ENCODE assay signal across 20 cellular contexts in the genomic region with DNA sequence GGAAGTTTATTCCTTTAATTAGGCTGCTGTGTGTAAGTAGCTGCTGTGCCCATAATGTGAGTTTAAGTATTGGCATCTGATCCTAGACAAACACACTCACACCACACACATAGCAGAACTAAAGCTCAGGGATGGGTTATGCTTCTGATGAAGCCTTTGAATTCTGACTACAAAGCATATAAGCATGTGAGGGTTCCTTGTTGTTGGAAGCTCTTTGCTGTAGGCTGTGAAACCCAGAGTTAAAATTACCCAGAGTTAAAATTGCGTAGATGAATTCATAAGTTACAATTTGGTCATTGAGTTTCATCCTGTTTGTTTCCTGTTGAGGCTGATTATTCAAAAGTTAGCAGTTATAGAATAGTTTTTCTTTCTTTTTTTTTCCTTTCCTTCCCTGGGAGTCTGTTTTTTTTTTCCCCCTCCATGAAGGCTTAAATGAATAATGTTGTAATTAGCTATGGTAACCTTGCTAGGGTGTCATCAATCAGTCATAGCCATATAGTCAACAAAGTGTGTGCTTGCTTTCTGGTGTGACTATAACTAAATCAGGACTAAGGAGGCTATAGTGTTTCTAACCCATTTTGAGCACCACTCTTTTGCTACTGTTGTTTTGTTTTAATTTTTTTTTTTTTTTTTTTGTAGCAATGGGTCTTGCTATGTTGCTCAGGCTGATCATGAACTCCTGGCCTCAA.
DNase-seq lines count a peak whose midpoint lies in the region; ATAC-seq lines count a peak whose summit lies in the region.
"Had no signal": no experiment of that assay in that cellular context is flagged by ENCODE, and none has a peak within 500 bp of the region (broad histone marks: within the 10 kb centered on the region; RNA-seq: fewer than 3 reads in every experiment).

No MANE protein-coding gene starts in this region.

- no CpG with 5 or more reads among the region's 1 CpG for WGBS in mesodermal cell (ENCODE audit: insufficient coverage in 2 of 2), 2 experiments

- H3K27ac Mint-ChIP-seq in CD4-positive, CD25-positive, alpha-beta regulatory T cell, result peak overlapping the region; percentile 90 to 97 (median 93)
- peak overlapping the region; percentile 92 for H3K27ac Mint-ChIP-seq in activated T-helper 17 cell treated with anti-CD3 and anti-CD28 coated beads, Interleukin-2, amount 50 U/mL, for 72 hours
- no peak overlapping the region for H3K27ac Mint-ChIP-seq in stimulated activated effector memory CD8-positive, alpha-beta T cell treated with anti-CD3 and anti-CD28 coated beads, Interleukin-12 subunit alpha, Interleukin-12 subunit beta, amount 100 ng/mL, for 72 hours

- H3K4me1 Mint-ChIP-seq in CD4-positive, CD25-positive, alpha-beta regulatory T cell, result peaks cover 39 to 70% (median 47%) of the 10 kb centered on the region in 4 donors
- peaks cover 33% of the 10 kb centered on the region for H3K4me1 Mint-ChIP-seq in activated T-helper 17 cell treated with anti-CD3 and anti-CD28 coated beads, Interleukin-2, amount 50 U/mL, for 72 hours
- H3K4me1 Mint-ChIP-seq in stimulated activated effector memory CD8-positive, alpha-beta T cell treated with anti-CD3 and anti-CD28 coated beads, Interleukin-12 subunit alpha, Interleukin-12 subunit beta, amount 100 ng/mL, for 72 hours, result peaks cover 15% of the 10 kb centered on the region

- DNase-seq in CD4-positive, CD25-positive, alpha-beta regulatory T cell, result peak in 2 of 3 donors; percentile 22 to 30
- peak; percentile 32 for DNase-seq in COLO829 (ENCODE audit: low spot score)
- no peak for DNase-seq in stimulated activated effector memory CD8-positive, alpha-beta T cell treated with anti-CD3 and anti-CD28 coated beads, Interleukin-12 subunit alpha, Interleukin-12 subunit beta, amount 100 ng/mL, for 72 hours (ENCODE audit: low spot score in 2 of 2)
- no peak for DNase-seq in T-helper 9 cell
- DNase-seq: hippocampal formation; islet precursor cell; mammary epithelial cell; naive B cell; NCI-H2029 treated with DMSO at 0.1 percent for 48 hours; NCI-H510A treated with DMSO at 0.1 percent for 48 hours; stimulated activated CD4-positive, alpha-beta T cell treated with anti-CD3 and anti-CD28 coated beads, Interleukin-4, amount 100 ng/mL, for 1 hour; substantia nigra had no signal

- H3K9me3 ChIP-seq in CD4-positive, CD25-positive, alpha-beta regulatory T cell (ENCODE audit: control insufficient read depth in 2 of 2, low read length in 2 of 2), result no peaks in the 10 kb centered on the region
- no peaks in the 10 kb centered on the region for H3K9me3 ChIP-seq in mesodermal cell (ENCODE audit: control insufficient read depth, low read length)
- H3K9me3 ChIP-seq: ascending aorta, SJSA1, vagina had no signal

- H3K27ac ChIP-seq in CD4-positive, CD25-positive, alpha-beta regulatory T cell (ENCODE audit: insufficient read depth, low read length, poor library complexity, severe bottlenecking), result peak overlapping the region; percentile 57
- peak overlapping the region; percentile 20 for H3K27ac ChIP-seq in mesodermal cell (ENCODE audit: low read depth, low read length, severe bottlenecking)
- H3K27ac ChIP-seq: ascending aorta, SJSA1, vagina had no signal

- peaks cover 3% of the 10 kb centered on the region for H3K36me3 Mint-ChIP-seq in CD4-positive, CD25-positive, alpha-beta regulatory T cell
- no peaks in the 10 kb centered on the region for H3K36me3 Mint-ChIP-seq in activated T-helper 17 cell treated with anti-CD3 and anti-CD28 coated beads, Interleukin-2, amount 50 U/mL, for 72 hours (ENCODE audit: low read depth)
- no peaks in the 10 kb centered on the region for H3K36me3 Mint-ChIP-seq in stimulated activated effector memory CD8-positive, alpha-beta T cell treated with anti-CD3 and anti-CD28 coated beads, Interleukin-12 subunit alpha, Interleukin-12 subunit beta, amount 100 ng/mL, for 72 hours
- H3K36me3 Mint-ChIP-seq: naive B cell had no signal

- H3K36me3 ChIP-seq in CD4-positive, CD25-positive, alpha-beta regulatory T cell (ENCODE audit: control insufficient read depth, insufficient read depth, low read length), result no peaks in the 10 kb centered on the region
- H3K36me3 ChIP-seq in mesodermal cell (ENCODE audit: control insufficient read depth, insufficient read depth, low read length), result no peaks in the 10 kb centered on the region
- H3K36me3 ChIP-seq: ascending aorta, SJSA1, vagina had no signal

- peaks cover 61% of the 10 kb centered on the region for H3K4me1 ChIP-seq in CD4-positive, CD25-positive, alpha-beta regulatory T cell (ENCODE audit: control insufficient read depth, insufficient read depth, low read length, poor library complexity, severe bottlenecking)
- H3K4me1 ChIP-seq in mesodermal cell (ENCODE audit: control insufficient read depth, insufficient read depth, low read length, poor library complexity, severe bottlenecking), result peaks cover 5% of the 10 kb centered on the region
- H3K4me1 ChIP-seq: ascending aorta, SJSA1, vagina had no signal

- no peak for ATAC-seq in CD4-positive, CD25-positive, alpha-beta regulatory T cell (ENCODE audit: low read depth in 2 of 2)
- ATAC-seq in activated T-helper 17 cell treated with anti-CD3 and anti-CD28 coated beads, Interleukin-2, amount 50 U/mL, for 72 hours (replicated peaks), result peak; percentile 74
- no peak for ATAC-seq in stimulated activated effector memory CD8-positive, alpha-beta T cell treated with anti-CD3 and anti-CD28 coated beads, Interleukin-12 subunit alpha, Interleukin-12 subunit beta, amount 100 ng/mL, for 72 hours
- no peak for ATAC-seq in GM19467 (IDR thresholded peaks at IDR 0.05; ENCODE audit: unreplicated experiment)
- ATAC-seq: K562 had no signal

- no peaks in the 10 kb centered on the region for H3K27me3 Mint-ChIP-seq in CD4-positive, CD25-positive, alpha-beta regulatory T cell
- H3K27me3 Mint-ChIP-seq in activated T-helper 17 cell treated with anti-CD3 and anti-CD28 coated beads, Interleukin-2, amount 50 U/mL, for 72 hours, result no peaks in the 10 kb centered on the region
- H3K27me3 Mint-ChIP-seq: naive B cell had no signal

- H3K27me3 ChIP-seq in CD4-positive, CD25-positive, alpha-beta regulatory T cell (ENCODE audit: control insufficient read depth, insufficient read depth, low read length), result no peaks in the 10 kb centered on the region
- H3K27me3 ChIP-seq: ascending aorta, SJSA1, vagina had no signal

- H3K9me3 Mint-ChIP-seq in CD4-positive, CD25-positive, alpha-beta regulatory T cell, result peaks cover 0 to 5% (median 0%) of the 10 kb centered on the region in 7 donors
- peaks cover 4% of the 10 kb centered on the region for H3K9me3 Mint-ChIP-seq in activated T-helper 17 cell treated with anti-CD3 and anti-CD28 coated beads, Interleukin-2, amount 50 U/mL, for 72 hours
- H3K9me3 Mint-ChIP-seq in stimulated activated effector memory CD8-positive, alpha-beta T cell treated with anti-CD3 and anti-CD28 coated beads, Interleukin-12 subunit alpha, Interleukin-12 subunit beta, amount 100 ng/mL, for 72 hours, result peaks cover 3% of the 10 kb centered on the region

- peak overlapping the region; percentile 13 to 70 (median 42) for H3K4me3 Mint-ChIP-seq in CD4-positive, CD25-positive, alpha-beta regulatory T cell
- peak overlapping the region; percentile 61 for H3K4me3 Mint-ChIP-seq in activated T-helper 17 cell treated with anti-CD3 and anti-CD28 coated beads, Interleukin-2, amount 50 U/mL, for 72 hours
- H3K4me3 Mint-ChIP-seq in stimulated activated effector memory CD8-positive, alpha-beta T cell treated with anti-CD3 and anti-CD28 coated beads, Interleukin-12 subunit alpha, Interleukin-12 subunit beta, amount 100 ng/mL, for 72 hours, result no peak overlapping the region
- H3K4me3 Mint-ChIP-seq: naive B cell had no signal

- peak overlapping the region; percentile 46 for H3K4me3 ChIP-seq in CD4-positive, CD25-positive, alpha-beta regulatory T cell (ENCODE audit: low read depth, low read length)
- no peak overlapping the region for H3K4me3 ChIP-seq in mesodermal cell (ENCODE audit: extremely low read depth, insufficient read depth, low read length, poor library complexity, severe bottlenecking)
- H3K4me3 ChIP-seq: ascending aorta, K562, SJSA1, skin epidermis, vagina had no signal

Comparison
In these comparisons a context has a peak if more than half of its experiments do, and no peak if none do; other contexts are left out.
1. DNase-seq: peak in CD4-positive, CD25-positive, alpha-beta regulatory T cell (2 of 3) and COLO829 (single experiment); none in stimulated activated effector memory CD8-positive, alpha-beta T cell treated with anti-CD3 and anti-CD28 coated beads, Interleukin-12 subunit alpha, Interleukin-12 subunit beta, amount 100 ng/mL, for 72 hours (0 of 2) and T-helper 9 cell (single experiment).